Comparison of ENCODE assay signal across 1 cellular context in the genomic region with DNA sequence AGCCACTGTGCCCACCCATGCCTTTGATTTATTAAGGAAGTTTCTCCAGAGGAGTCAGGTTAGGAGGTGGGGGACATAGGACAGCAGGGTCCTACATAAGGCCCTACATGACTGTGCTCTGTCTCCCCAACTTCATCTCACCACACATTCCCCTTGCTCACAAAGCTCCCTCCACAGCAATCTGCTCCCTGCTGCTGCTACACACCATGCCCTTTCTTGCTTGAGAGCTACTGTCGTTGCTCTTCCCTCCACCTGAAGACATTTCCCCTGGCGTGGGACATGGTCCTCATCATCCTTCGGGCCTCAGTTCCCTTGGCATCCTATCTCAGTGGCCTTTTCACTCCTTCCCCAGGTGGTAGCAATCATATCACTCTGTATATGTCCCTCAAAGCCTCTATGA.
TF ChIP-seq lines count a peak whose summit lies in the region.

No MANE protein-coding gene starts in this region.

TF ChIP-seq in H1, 55 proteins besides CTCF, POLR2A, EP300 and RAD21:
- TF ChIP-seq, protein P1, sequence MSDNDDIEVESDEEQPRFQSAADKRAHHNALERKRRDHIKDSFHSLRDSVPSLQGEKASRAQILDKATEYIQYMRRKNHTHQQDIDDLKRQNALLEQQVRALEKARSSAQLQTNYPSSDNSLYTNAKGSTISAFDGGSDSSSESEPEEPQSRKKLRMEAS (IDR thresholded peaks at IDR 0.05), result peak; percentile 71
- TF ChIP-seq, protein P2, sequence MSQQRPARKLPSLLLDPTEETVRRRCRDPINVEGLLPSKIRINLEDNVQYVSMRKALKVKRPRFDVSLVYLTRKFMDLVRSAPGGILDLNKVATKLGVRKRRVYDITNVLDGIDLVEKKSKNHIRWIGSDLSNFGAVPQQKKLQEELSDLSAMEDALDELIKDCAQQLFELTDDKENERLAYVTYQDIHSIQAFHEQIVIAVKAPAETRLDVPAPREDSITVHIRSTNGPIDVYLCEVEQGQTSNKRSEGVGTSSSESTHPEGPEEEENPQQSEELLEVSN (IDR thresholded peaks at IDR 0.05), result peak; percentile 83
- no peak for TF ChIP-seq SP2 (IDR thresholded peaks at IDR 0.05; ENCODE audit: low read length)
- TF ChIP-seq KDM4A (IDR thresholded peaks at IDR 0.05; ENCODE audit: low read depth, low read length, severe bottlenecking), result no peak
- peak; percentile 17; the same call in 1 of the 2 replicates for TF ChIP-seq GTF2F1 (IDR thresholded peaks at IDR 0.05; ENCODE audit: borderline replicate concordance, low read depth, low read length)
- TF ChIP-seq POLR2AphosphoS5 (IDR thresholded peaks at IDR 0.05; ENCODE audit: low read depth, low read length), result peak; percentile 92
